Comparison of ENCODE assay signal across 9 cellular contexts in the genomic region with DNA sequence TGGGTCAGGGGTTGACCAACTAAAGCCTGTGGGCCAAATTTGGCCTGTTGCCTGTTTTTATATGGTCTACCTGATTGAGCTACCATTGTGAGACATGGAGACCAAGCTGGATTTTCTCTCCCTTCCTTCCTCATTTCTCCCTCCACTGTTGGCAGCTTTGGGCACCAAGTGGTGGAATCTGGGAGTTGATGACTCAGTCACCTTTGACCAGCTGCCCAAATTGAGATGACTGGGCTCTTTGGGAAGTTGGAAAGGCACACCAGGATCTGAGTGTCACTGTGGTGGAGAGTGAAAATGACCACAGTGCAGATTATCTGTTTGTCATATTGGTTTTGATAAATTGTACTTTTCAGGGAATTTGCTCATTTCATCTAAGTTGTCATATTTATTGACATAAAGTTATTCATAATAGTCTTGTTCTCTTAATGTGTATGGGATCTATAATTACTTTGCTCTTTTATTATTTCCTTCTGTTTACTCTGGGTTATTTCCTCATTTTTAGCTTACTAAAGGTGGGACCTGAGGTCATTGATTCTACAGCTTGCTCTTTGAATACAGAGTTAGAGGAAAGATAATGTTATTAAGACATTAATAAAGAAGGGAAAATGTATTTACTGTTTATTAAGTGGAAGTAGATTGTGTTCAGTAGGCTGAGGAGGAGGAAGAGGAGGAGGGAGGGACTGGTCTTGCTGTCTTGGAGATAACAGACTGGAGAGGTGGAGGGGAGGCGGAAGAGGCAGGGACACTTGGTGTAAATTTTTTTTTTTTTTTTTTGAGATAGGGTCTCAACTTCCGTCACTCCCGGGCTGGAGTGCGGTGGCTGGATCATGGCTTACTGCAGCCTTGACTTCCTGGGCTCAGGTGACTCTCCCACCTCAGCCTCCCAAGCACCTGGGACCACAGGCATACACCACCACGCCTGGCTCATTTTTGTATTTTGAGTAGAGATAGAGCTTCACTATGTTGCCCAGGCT. TPM values are rescaled to one million over a fixed set of nuclear protein-coding genes. Genes with fewer than 3 reads are reported as not detected.
DNase-seq lines count a peak whose midpoint lies in the region; ATAC-seq and TF ChIP-seq lines count a peak whose summit lies in the region.
"Had no signal": no experiment of that assay in that cellular context is flagged by ENCODE, and none has a peak within 500 bp of the region (broad histone marks: within the 10 kb centered on the region; RNA-seq: fewer than 3 reads in every experiment).

No MANE protein-coding gene starts in this region.

- H3K27ac ChIP-seq in adrenal gland = peak overlapping the region in 4 of 5 donors; percentile 11 to 33 (median 20)
- H3K27ac ChIP-seq in MM.1S (ENCODE audit: low read length) = no peak overlapping the region

- H3F3A ChIP-seq in MM.1S (ENCODE audit: insufficient read depth, low read length) = no peaks in the 10 kb centered on the region

- H3K27ac Mint-ChIP-seq in activated CD4-positive, alpha-beta memory T cell treated with anti-CD3 and anti-CD28 coated beads for 36 hours = no peak overlapping the region

- peak in 1 of 2 donors; percentile 10 for TF ChIP-seq POLR2A in adrenal gland (IDR thresholded peaks at IDR 0.05)

- H3K9me3 ChIP-seq in adrenal gland (replicated peaks in 1 of 3) (no peaks in the 10 kb centered on the region), MM.1S (replicated peaks; ENCODE audit: insufficient read depth, low read length) (no peaks in the 10 kb centered on the region)

- H3K4me1 ChIP-seq in adrenal gland (replicated peaks in 1 of 2) (peaks cover 21 to 66% of the 10 kb centered on the region in 2 donors), MM.1S (ENCODE audit: low read length) (peaks cover 7% of the 10 kb centered on the region; the same call in 1 of the 2 replicates)

- H3K36me3 Mint-ChIP-seq in activated CD4-positive, alpha-beta memory T cell treated with anti-CD3 and anti-CD28 coated beads for 36 hours = peaks cover 20% of the 10 kb centered on the region

- H3K27me3 ChIP-seq in adrenal gland = no peaks in the 10 kb centered on the region
- no peaks in the 10 kb centered on the region for H3K27me3 ChIP-seq in MM.1S (replicated peaks; ENCODE audit: insufficient read depth, low read length)

- no peak overlapping the region for H3K4me3 ChIP-seq in adrenal gland
- no peak overlapping the region for H3K4me3 ChIP-seq in MM.1S (ENCODE audit: low read length)

- H3K36me3 ChIP-seq in adrenal gland (replicated peaks in 1 of 2) (no peaks in the 10 kb centered on the region), MM.1S (replicated peaks; ENCODE audit: insufficient read depth, low read length) (no peaks in the 10 kb centered on the region)

- no peak overlapping the region for H3K4me2 ChIP-seq in MM.1S (ENCODE audit: low read depth, low read length)

- H3K9me2 ChIP-seq in MM.1S (replicated peaks; ENCODE audit: insufficient read depth, low read length) = no peaks in the 10 kb centered on the region

- POLR2A ChIA-PET in activated CD4-positive, alpha-beta memory T cell treated with anti-CD3 and anti-CD28 coated beads for 36 hours (lab: Charles Lee) = no interaction called here

- H3K4me3 Mint-ChIP-seq in activated CD4-positive, alpha-beta memory T cell treated with anti-CD3 and anti-CD28 coated beads for 36 hours = no peak overlapping the region

- H3K27me3 Mint-ChIP-seq in activated CD4-positive, alpha-beta memory T cell treated with anti-CD3 and anti-CD28 coated beads for 36 hours = no peaks in the 10 kb centered on the region

- H3K9me3 Mint-ChIP-seq in activated CD4-positive, alpha-beta memory T cell treated with anti-CD3 and anti-CD28 coated beads for 36 hours = no peaks in the 10 kb centered on the region

- H3K4me1 Mint-ChIP-seq in activated CD4-positive, alpha-beta memory T cell treated with anti-CD3 and anti-CD28 coated beads for 36 hours (ENCODE audit: low read depth) = peaks cover 69% of the 10 kb centered on the region

- H4K20me1 ChIP-seq in MM.1S (ENCODE audit: insufficient read depth, low read length) = peaks cover 27% of the 10 kb centered on the region; the same call in 1 of the 2 replicates

- no peak overlapping the region for H2AFZ ChIP-seq in MM.1S (ENCODE audit: low read length)

- CTCF ChIA-PET in activated CD4-positive, alpha-beta memory T cell treated with anti-CD3 and anti-CD28 coated beads for 36 hours (lab: Charles Lee) = no interaction called here

- TF ChIP-seq CTCF in adrenal gland (IDR thresholded peaks at IDR 0.05) (peak in 4 of 6 experiments; percentile 10 to 21 (median 15)), MM.1S (IDR thresholded peaks at IDR 0.05; ENCODE audit: low read length) (no peak)

- WGBS in adrenal gland, 4 donors = 90 to 98% (median 95%) methylated on average over 5 of the region's 5 CpGs

- peak; percentile 75 for ATAC-seq in Right ventricle myocardium superior (ENCODE audit: poor library complexity)

- H3K79me2 ChIP-seq in MM.1S (ENCODE audit: low read length) = peaks cover 95% of the 10 kb centered on the region

- intact Hi-C loops in Right ventricle myocardium superior (cut with DNase I) = no loop called here
- intact Hi-C loops in cardiac septum (cut with DNase I) = no loop called here
- intact Hi-C loops in adrenal gland (cut with DNase I) = no loop called here
- intact Hi-C loops in activated CD4-positive, alpha-beta memory T cell treated with anti-CD3 and anti-CD28 coated beads for 36 hours (cut with micrococcal nuclease) = no loop called here

- DNase-seq in Right ventricle myocardium superior (no peak), cardiac septum (ENCODE audit: low spot score) (no peak), adrenal gland (peak; percentile 77 to 87 (median 85)), kidney tubule cell (ENCODE audit: low spot score) (peak; percentile 91), MM.1S (no peak), NCI-H146 treated with DMSO at 0.1 percent for 48 hours (lab: John Stamatoyannopoulos, UW; ENCODE audit: unreplicated experiment) (no peak)
- no peak for DNase-seq in stimulated activated CD4-positive, alpha-beta T cell treated with anti-CD3 and anti-CD28 coated beads, Interleukin-4, amount 100 ng/mL, for 1 hour
- DNase-seq in activated CD4-positive, alpha-beta memory T cell treated with anti-CD3 and anti-CD28 coated beads for 36 hours = no peak
- DNase-seq: activated CD4-positive, alpha-beta T cell treated with anti-CD3 and anti-CD28 coated beads for 48 hours had no signal

- no peak overlapping the region for H3K9ac ChIP-seq in MM.1S (ENCODE audit: low read length)

RNA-seq across cellular contexts. Expression of a gene that starts 31.8 kb away (rescaled TPM):
- total RNA-seq in Right ventricle myocardium superior (55.7 TPM), cardiac septum (58.2 TPM), adrenal gland (100 to 1,000 TPM in 2 of 8 donors, 10 to 100 TPM in 6; 40.1 to 117 (median 79.3) TPM)
- 100 to 1,000 TPM in 1 of 3 donors, 10 to 100 TPM in 2; 13.5 to 108 (median 19.7) TPM for polyA plus RNA-seq in adrenal gland
- total RNA-seq in activated CD4-positive, alpha-beta memory T cell treated with anti-CD3 and anti-CD28 coated beads for 36 hours = 100 to 1,000 TPM; 119 to 127 TPM

Comparison
In these comparisons a context has a peak if more than half of its experiments do, and no peak if none do; other contexts are left out.
1. DNase-seq: peak in adrenal gland (7 of 7) and kidney tubule cell (single experiment); none in Right ventricle myocardium superior (single experiment), cardiac septum (single experiment), stimulated activated CD4-positive, alpha-beta T cell treated with anti-CD3 and anti-CD28 coated beads, Interleukin-4, amount 100 ng/mL, for 1 hour (single experiment), activated CD4-positive, alpha-beta memory T cell treated with anti-CD3 and anti-CD28 coated beads for 36 hours (single experiment), MM.1S (single experiment) and NCI-H146 treated with DMSO at 0.1 percent for 48 hours (single experiment).